17 cellular contexts compared by ENCODE assay signal in the genomic region with DNA sequence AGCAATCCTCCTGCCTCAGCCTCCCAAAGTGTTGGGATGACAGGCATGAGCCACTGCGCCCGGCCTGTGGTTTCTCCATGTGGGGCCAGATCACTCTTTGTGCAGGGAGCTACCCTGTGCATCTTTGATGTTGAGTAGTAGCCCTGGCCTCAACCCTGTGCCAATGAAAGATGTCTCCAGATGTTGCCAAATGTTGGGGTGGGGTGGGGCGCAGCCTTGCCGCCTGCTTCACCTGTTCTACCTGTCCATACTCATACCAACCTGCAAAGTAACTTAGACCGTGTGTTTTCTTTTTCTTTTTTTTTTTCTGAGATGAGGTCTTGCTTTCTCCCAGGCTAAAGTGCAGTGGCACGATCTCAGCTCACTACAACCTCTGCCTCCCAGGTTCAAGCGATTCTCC. TPM values are rescaled to one million over a fixed set of nuclear protein-coding genes. Genes with fewer than 3 reads are reported as not detected.
A peak's percentile ranks its signal among the peaks of the same experiment; 100 is the strongest.
DNase-seq lines count a peak whose midpoint lies in the region; ATAC-seq lines count a peak whose summit lies in the region.
"Had no signal": no experiment of that assay in that cellular context is flagged by ENCODE, and none has a peak within 500 bp of the region (broad histone marks: within the 10 kb centered on the region; RNA-seq: fewer than 3 reads in every experiment).

No MANE protein-coding gene starts in this region.

- no peak overlapping the region for H3K18ac ChIP-seq in mesenchymal stem cell (ENCODE audit: low read depth in 1 of 2, low read length in 2 of 2)

- peak overlapping the region; percentile 89 for H3K27ac Mint-ChIP-seq in activated naive CD4-positive, alpha-beta T cell treated with anti-CD3 and anti-CD28 coated beads, Interleukin-2, amount 10 ng/mL, durations not matched to agents 7 days and 5 days
- H3K27ac Mint-ChIP-seq in activated T-cell treated with anti-CD3 and anti-CD28 coated beads, Interleukin-2, amount 50 U/mL, for 72 hours, result peak overlapping the region; percentile 98
- H3K27ac Mint-ChIP-seq: GM23338 had no signal

- CTCF ChIA-PET in activated naive CD4-positive, alpha-beta T cell treated with anti-CD3 and anti-CD28 coated beads, Interleukin-2, amount 10 ng/mL, durations not matched to agents 7 days and 5 days (lab: Charles Lee), result interaction anchor here (1.5 kb wide), 1 partner anchor 24 kb away, joined by 14 read pairs; no protein-coding TSS in a partner anchor

- no peaks in the 10 kb centered on the region for H3K27me3 Mint-ChIP-seq in activated naive CD4-positive, alpha-beta T cell treated with anti-CD3 and anti-CD28 coated beads, Interleukin-2, amount 10 ng/mL, durations not matched to agents 7 days and 5 days
- no peaks in the 10 kb centered on the region for H3K27me3 Mint-ChIP-seq in activated T-cell treated with anti-CD3 and anti-CD28 coated beads, Interleukin-2, amount 50 U/mL, for 72 hours (ENCODE audit: low read depth)

- H3K36me3 ChIP-seq in mesenchymal stem cell (ENCODE audit: control insufficient read depth in 1 of 2, insufficient read depth in 2 of 2, low read depth in 1 of 2, low read length in 2 of 2), result no peaks in the 10 kb centered on the region
- H3K36me3 ChIP-seq: brain microvascular endothelial cell had no signal

- H4K8ac ChIP-seq in mesenchymal stem cell (ENCODE audit: low read length), result peak overlapping the region; percentile 15

- H3K4me1 ChIP-seq in mesenchymal stem cell (ENCODE audit: control insufficient read depth, insufficient read depth, low read depth, low read length), result peaks cover 31% of the 10 kb centered on the region

- no peak overlapping the region for H2BK5ac ChIP-seq in mesenchymal stem cell (ENCODE audit: low read depth, low read length, poor library complexity, severe bottlenecking)

- peaks cover 76% of the 10 kb centered on the region for H3K4me1 Mint-ChIP-seq in activated naive CD4-positive, alpha-beta T cell treated with anti-CD3 and anti-CD28 coated beads, Interleukin-2, amount 10 ng/mL, durations not matched to agents 7 days and 5 days
- peaks cover 67% of the 10 kb centered on the region for H3K4me1 Mint-ChIP-seq in activated T-cell treated with anti-CD3 and anti-CD28 coated beads, Interleukin-2, amount 50 U/mL, for 72 hours (ENCODE audit: low read depth)

- DNase-seq in activated naive CD4-positive, alpha-beta T cell treated with anti-CD3 and anti-CD28 coated beads, Interleukin-2, amount 10 ng/mL, durations not matched to agents 7 days and 5 days, result no peak
- no peak for DNase-seq in activated naive CD4-positive, alpha-beta T cell (lab: John Stamatoyannopoulos, UW)
- no peak for DNase-seq in activated T-cell treated with anti-CD3 and anti-CD28 coated beads, Interleukin-2, amount 50 U/mL, for 72 hours
- DNase-seq in mesenchymal stem cell (no peak), ureter (ENCODE audit: low spot score) (peak; percentile 58), cerebellum (ENCODE audit: low spot score) (no peak), NCI-H774 (lab: John Stamatoyannopoulos, UW) (no peak), amniotic stem cell (lab: John Stamatoyannopoulos, UW) (no peak)
- DNase-seq: activated CD4-positive, CD25-positive, alpha-beta regulatory T cell; brain microvascular endothelial cell; DMS153; effector CD4-positive, alpha-beta T cell; foreskin keratinocyte; NCI-H2171; SK-N-SH; stimulated activated naive CD4-positive, alpha-beta T cell treated with Interleukin-2 at 50 U/mL for 16 hours had no signal

- H2AFZ ChIP-seq in mesenchymal stem cell (ENCODE audit: low read depth, low read length), result no peak overlapping the region
- H2AFZ ChIP-seq: GM23338 had no signal

- ATAC-seq in activated T-cell treated with anti-CD3 and anti-CD28 coated beads, Interleukin-2, amount 50 U/mL, for 72 hours (replicated peaks in 1 of 2), result no peak
- ATAC-seq: foreskin keratinocyte, GM23338 had no signal

- H3K27me3 ChIP-seq in mesenchymal stem cell (ENCODE audit: control insufficient read depth in 1 of 2, insufficient read depth in 1 of 2, low read length in 2 of 2), result no peaks in the 10 kb centered on the region
- H3K27me3 ChIP-seq: brain microvascular endothelial cell, foreskin keratinocyte had no signal

- 95% methylated on average over 7 of the region's 7 CpGs for WGBS in mesenchymal stem cell

- H3K4ac ChIP-seq in mesenchymal stem cell (ENCODE audit: low read depth in 1 of 2, low read length in 2 of 2), result no peak overlapping the region

- H3K9ac ChIP-seq in mesenchymal stem cell (ENCODE audit: low read length), result no peak overlapping the region

- H2AK5ac ChIP-seq in mesenchymal stem cell (ENCODE audit: low read length, severe bottlenecking), result peak overlapping the region; percentile 16

- H2BK15ac ChIP-seq in mesenchymal stem cell (ENCODE audit: low read depth, poor library complexity, severe bottlenecking), result no peak overlapping the region

- no peak overlapping the region for H3K27ac ChIP-seq in mesenchymal stem cell (ENCODE audit: low read length, poor library complexity, severe bottlenecking)
- H3K27ac ChIP-seq: brain microvascular endothelial cell had no signal

- peak overlapping the region in 1 of 2 experiments; percentile 8 for H2BK12ac ChIP-seq in mesenchymal stem cell (ENCODE audit: low read length in 2 of 2)

- H3K9me3 ChIP-seq in mesenchymal stem cell (ENCODE audit: control insufficient read depth, low read length), result no peaks in the 10 kb centered on the region
- H3K9me3 ChIP-seq: SK-N-SH had no signal

- H3K14ac ChIP-seq in mesenchymal stem cell (ENCODE audit: low read length in 2 of 2), result no peak overlapping the region

- no peak overlapping the region for H2BK120ac ChIP-seq in mesenchymal stem cell (ENCODE audit: low read depth, low read length)

- H3K4me2 ChIP-seq in mesenchymal stem cell (ENCODE audit: low read length, poor library complexity, severe bottlenecking), result no peak overlapping the region
- H3K4me2 ChIP-seq: GM23338 had no signal

- no peak overlapping the region for H3K4me3 ChIP-seq in mesenchymal stem cell (ENCODE audit: insufficient read depth in 1 of 2, low read depth in 1 of 2, low read length in 2 of 2)
- H3K4me3 ChIP-seq: GM23338 had no signal

- peaks cover 2% of the 10 kb centered on the region for H3K9me3 Mint-ChIP-seq in activated naive CD4-positive, alpha-beta T cell treated with anti-CD3 and anti-CD28 coated beads, Interleukin-2, amount 10 ng/mL, durations not matched to agents 7 days and 5 days
- H3K9me3 Mint-ChIP-seq in activated T-cell treated with anti-CD3 and anti-CD28 coated beads, Interleukin-2, amount 50 U/mL, for 72 hours, result no peaks in the 10 kb centered on the region

- no peak overlapping the region for H3K23ac ChIP-seq in mesenchymal stem cell (ENCODE audit: low read length in 2 of 2)

- peaks cover 2% of the 10 kb centered on the region for H3K79me1 ChIP-seq in mesenchymal stem cell (replicated peaks; ENCODE audit: low read length, poor library complexity, severe bottlenecking)

- H3K36me3 Mint-ChIP-seq in activated naive CD4-positive, alpha-beta T cell treated with anti-CD3 and anti-CD28 coated beads, Interleukin-2, amount 10 ng/mL, durations not matched to agents 7 days and 5 days, result peaks cover 12% of the 10 kb centered on the region
- peaks cover 2 to 3% of the 10 kb centered on the region in 2 donors for H3K36me3 Mint-ChIP-seq in activated T-cell treated with anti-CD3 and anti-CD28 coated beads, Interleukin-2, amount 50 U/mL, for 72 hours (ENCODE audit: insufficient read depth in 2 of 2)

- H3K4me3 Mint-ChIP-seq in activated naive CD4-positive, alpha-beta T cell treated with anti-CD3 and anti-CD28 coated beads, Interleukin-2, amount 10 ng/mL, durations not matched to agents 7 days and 5 days, result no peak overlapping the region
- H3K4me3 Mint-ChIP-seq in activated T-cell treated with anti-CD3 and anti-CD28 coated beads, Interleukin-2, amount 50 U/mL, for 72 hours, result peak overlapping the region; percentile 46 to 91
- H3K4me3 Mint-ChIP-seq: GM23338 had no signal

- H4K91ac ChIP-seq in mesenchymal stem cell (ENCODE audit: low read length), result peak overlapping the region; percentile 43

RNA-seq across cellular contexts. Expression of gene IER2, which starts 20.9 kb away (rescaled TPM):
- 100 to 1,000 TPM; 168 to 184 TPM for total RNA-seq in activated T-cell treated with anti-CD3 and anti-CD28 coated beads, Interleukin-2, amount 50 U/mL, for 72 hours
- 135 TPM for polyA plus RNA-seq in mesenchymal stem cell (2013, experiment 1 of 2)
- 129 TPM for polyA plus RNA-seq in mesenchymal stem cell (2013, experiment 2 of 2)
- total RNA-seq in ureter (94.0 TPM), cerebellum (10.3 TPM)

RNA-seq across cellular contexts. Expression of gene STX10, which starts 21.0 kb away (rescaled TPM):
- total RNA-seq in activated T-cell treated with anti-CD3 and anti-CD28 coated beads, Interleukin-2, amount 50 U/mL, for 72 hours, result 10 to 100 TPM; 73.9 to 89.9 TPM
- polyA plus RNA-seq in mesenchymal stem cell (2013, experiment 1 of 2), result 50.2 TPM
- 53.2 TPM for polyA plus RNA-seq in mesenchymal stem cell (2013, experiment 2 of 2)
- 37.3 TPM for total RNA-seq in ureter
- total RNA-seq in cerebellum, result 19.7 TPM

RNA-seq across cellular contexts. Expression of gene NACC1, which starts 53.1 kb away (rescaled TPM):
- total RNA-seq in activated T-cell treated with anti-CD3 and anti-CD28 coated beads, Interleukin-2, amount 50 U/mL, for 72 hours, result 10 to 100 TPM; 53.6 to 76.0 TPM
- polyA plus RNA-seq in mesenchymal stem cell (2013, experiment 1 of 2), result 82.1 TPM
- 85.0 TPM for polyA plus RNA-seq in mesenchymal stem cell (2013, experiment 2 of 2)
- total RNA-seq in ureter (57.0 TPM), cerebellum (10.5 TPM)

RNA-seq across cellular contexts. Expression of gene TRMT1, which starts 54.6 kb away (rescaled TPM):
- 10 to 100 TPM; 41.0 to 46.0 TPM for total RNA-seq in activated T-cell treated with anti-CD3 and anti-CD28 coated beads, Interleukin-2, amount 50 U/mL, for 72 hours
- polyA plus RNA-seq in mesenchymal stem cell (2013, experiment 1 of 2), result 20.0 TPM
- polyA plus RNA-seq in mesenchymal stem cell (2013, experiment 2 of 2), result 16.9 TPM
- total RNA-seq in ureter (54.6 TPM), cerebellum (14.1 TPM)
